Comparison of ENCODE assay signal across 1 cellular context in genomic region chr22:44969817-44970216, GRCh38.
TF ChIP-seq lines count a peak whose summit lies in the region.

No MANE protein-coding gene starts in this region.

TF ChIP-seq in WTC11, 78 proteins besides CTCF, POLR2A, EP300 and RAD21:
- TF ChIP-seq E2F1 (CRISPR knock-in tag; IDR thresholded peaks at IDR 0.05): no peak
